14 cellular contexts compared by ENCODE assay signal in genomic region chr18:40852406-40852805, GRCh38.
"Had no signal": no experiment of that assay in that cellular context is flagged by ENCODE, and none has a peak within 500 bp of the region (broad histone marks: within the 10 kb centered on the region; RNA-seq: fewer than 3 reads in every experiment).

No MANE protein-coding gene starts in this region.

- H3K36me3 ChIP-seq: cardiac muscle cell, left ventricle myocardium inferior, stomach, upper lobe of right lung had no signal

- H2AFZ ChIP-seq: parathyroid adenoma had no signal

- H3K4me3 ChIP-seq: cardiac muscle cell, left ventricle myocardium inferior, mucosa of descending colon, stomach, testis, upper lobe of right lung had no signal

- H3K27me3 ChIP-seq: cardiac muscle cell, stomach, testis, upper lobe of right lung had no signal

- H3K79me2 ChIP-seq: parathyroid adenoma had no signal

- H3K4me1 ChIP-seq: left ventricle myocardium inferior, parathyroid adenoma, testis, upper lobe of right lung had no signal

- H3K9ac ChIP-seq: parathyroid adenoma had no signal

- H3K27ac ChIP-seq: cardiac muscle cell, left ventricle myocardium inferior, parathyroid adenoma, stomach, testis, upper lobe of right lung had no signal

- DNase-seq: activated naive CD4-positive, alpha-beta T cell treated with Interleukin-2 at 50 U/mL for 16 hours; aorta; erythroblast; kidney; left ventricle myocardium inferior; mucosa of descending colon; naive thymus-derived CD4-positive, alpha-beta T cell; stimulated activated CD4-positive, alpha-beta T cell treated with anti-CD3 and anti-CD28 coated beads, Interleukin-1b, Interleukin-23, amount 100 ng/mL, for 48 hours; stomach; testis; upper lobe of right lung had no signal

- ATAC-seq: activated CD4-positive, CD25-positive, alpha-beta regulatory T cell treated with anti-CD3 and anti-CD28 coated beads, Interleukin-2, amount 50 U/mL, for 24 hours; mucosa of descending colon; naive thymus-derived CD4-positive, alpha-beta T cell; upper lobe of right lung had no signal

- H3K9me3 ChIP-seq: left ventricle myocardium inferior, mucosa of descending colon, stomach, testis, upper lobe of right lung had no signal
